Comparison of ENCODE assay signal across 8 cellular contexts in the genomic region with DNA sequence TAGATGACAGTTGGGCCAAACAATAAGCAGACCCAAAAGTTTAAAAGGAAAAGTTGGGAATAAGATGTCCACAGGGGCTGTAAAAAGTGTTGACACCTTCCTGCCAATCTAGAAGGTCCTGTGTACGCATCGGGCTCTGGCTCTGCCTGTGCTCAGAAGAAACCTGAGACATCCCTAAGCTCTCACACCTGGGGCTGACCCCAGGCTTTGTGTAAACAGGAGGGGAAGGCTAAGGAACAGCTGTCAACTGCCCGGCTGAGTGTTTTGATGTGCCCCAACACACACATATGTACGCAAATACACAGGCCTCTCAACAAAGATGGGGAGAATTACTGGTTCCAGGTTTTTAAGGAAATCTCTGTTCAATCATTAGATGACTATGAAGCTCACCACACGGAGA. TPM values are rescaled to one million over a fixed set of nuclear protein-coding genes. Genes with fewer than 3 reads are reported as not detected.
DNase-seq lines count a peak whose midpoint lies in the region; ATAC-seq and TF ChIP-seq lines count a peak whose summit lies in the region.

No MANE protein-coding gene starts in this region.

- no peak overlapping the region for H3K27ac ChIP-seq in DND-41 (ENCODE audit: low read length)
- H3K27ac ChIP-seq in uterus: no peak overlapping the region

- peaks cover 19% of the 10 kb centered on the region; the same call in 1 of the 2 replicates for H4K20me1 ChIP-seq in DND-41 (ENCODE audit: insufficient read depth, low read length)

- H3K4me1 ChIP-seq in DND-41 (ENCODE audit: insufficient read depth, low read length) (peaks cover 19% of the 10 kb centered on the region), uterus (peaks cover 5% of the 10 kb centered on the region in 2 donors)

- H3K9ac ChIP-seq in DND-41 (ENCODE audit: low read depth, low read length): no peak overlapping the region

- peaks cover 8% of the 10 kb centered on the region for H3K36me3 Mint-ChIP-seq in T-helper 2 cell treated with Interferon-gamma antibody and Interleukin-4, amounts not matched to agents 5 μg/mL and 100 μg/mL, for 36 hours (ENCODE audit: low read depth)

- H3K27me3 Mint-ChIP-seq in T-helper 2 cell treated with Interferon-gamma antibody and Interleukin-4, amounts not matched to agents 5 μg/mL and 100 μg/mL, for 36 hours (ENCODE audit: low read depth): no peaks in the 10 kb centered on the region

- H3K27ac Mint-ChIP-seq in T-helper 2 cell treated with Interferon-gamma antibody and Interleukin-4, amounts not matched to agents 5 μg/mL and 100 μg/mL, for 36 hours: no peak overlapping the region

- H3K4me2 ChIP-seq in DND-41 (ENCODE audit: insufficient read depth, low read length): no peak overlapping the region

- no peak for DNase-seq in DND-41
- peak; percentile 21 for DNase-seq in NCI-H774 (lab: John Stamatoyannopoulos, UW)
- DNase-seq in iPS-NIHi11 (ENCODE audit: low spot score): peak; percentile 61
- no peak for DNase-seq in glomerular visceral epithelial cell (ENCODE audit: extremely low spot score)
- no peak for DNase-seq in T-helper 2 cell treated with Interferon-gamma antibody and Interleukin-4, amounts not matched to agents 5 μg/mL and 100 μg/mL, for 36 hours (ENCODE audit: low spot score)
- DNase-seq in uterus: no peak
- no peak for DNase-seq in dedifferentiated amniotic fluid mesenchymal stem cell (ENCODE audit: extremely low spot score)

- H3K4me3 ChIP-seq in DND-41 (ENCODE audit: low read depth in 1 of 2, low read length in 2 of 2) (no peak overlapping the region), uterus (no peak overlapping the region)

- H3K79me2 ChIP-seq in DND-41 (ENCODE audit: insufficient read depth, low read length): peaks cover 49% of the 10 kb centered on the region

- no peaks in the 10 kb centered on the region for H3K27me3 ChIP-seq in DND-41 (ENCODE audit: insufficient read depth, low read length, poor library complexity)
- no peaks in the 10 kb centered on the region for H3K27me3 ChIP-seq in uterus

- H3K9me3 Mint-ChIP-seq in T-helper 2 cell treated with Interferon-gamma antibody and Interleukin-4, amounts not matched to agents 5 μg/mL and 100 μg/mL, for 36 hours: peaks cover 4% of the 10 kb centered on the region

- H3K36me3 ChIP-seq in DND-41 (ENCODE audit: insufficient read depth, low read length) (no peaks in the 10 kb centered on the region), uterus (no peaks in the 10 kb centered on the region)

- no peak overlapping the region for H3K4me3 Mint-ChIP-seq in T-helper 2 cell treated with Interferon-gamma antibody and Interleukin-4, amounts not matched to agents 5 μg/mL and 100 μg/mL, for 36 hours

- peaks cover 39% of the 10 kb centered on the region for H3K4me1 Mint-ChIP-seq in T-helper 2 cell treated with Interferon-gamma antibody and Interleukin-4, amounts not matched to agents 5 μg/mL and 100 μg/mL, for 36 hours (ENCODE audit: low read depth)

- H2AFZ ChIP-seq in DND-41 (ENCODE audit: low read depth, low read length): no peak overlapping the region

- H3K9me3 ChIP-seq in DND-41 (ENCODE audit: insufficient read depth, low read length, severe bottlenecking): no peaks in the 10 kb centered on the region
- no peaks in the 10 kb centered on the region for H3K9me3 ChIP-seq in uterus

- no peak for TF ChIP-seq POLR2A in uterus (IDR thresholded peaks at IDR 0.05)

- TF ChIP-seq CTCF in DND-41 (IDR thresholded peaks at IDR 0.05; ENCODE audit: borderline replicate concordance, extremely low read depth, low read length, poor library complexity, severe bottlenecking): no peak
- TF ChIP-seq CTCF in uterus (IDR thresholded peaks at IDR 0.05): no peak

- intact Hi-C loops in uterus (cut with DNase I; ENCODE audit: low total_unique reads): no loop called here

- peak; percentile 62 for ATAC-seq in DND-41 (ENCODE audit: insufficient read depth, low read depth)
- ATAC-seq in HG03108 (IDR thresholded peaks at IDR 0.05; ENCODE audit: unreplicated experiment): peak; percentile 62

RNA-seq across cellular contexts. Expression of a gene that starts 59.5 kb away (rescaled TPM):
- 10 to 100 TPM; 14.1 to 62.4 (median 35.4) TPM for total RNA-seq in uterus

Comparison
In these comparisons a context has a peak if more than half of its experiments do, and no peak if none do; other contexts are left out.
1. DNase-seq: peak in NCI-H774 (single experiment) and iPS-NIHi11 (single experiment); none in DND-41 (single experiment), glomerular visceral epithelial cell (single experiment), T-helper 2 cell treated with Interferon-gamma antibody and Interleukin-4, amounts not matched to agents 5 μg/mL and 100 μg/mL, for 36 hours (single experiment), uterus (0 of 2) and dedifferentiated amniotic fluid mesenchymal stem cell (single experiment).